In genomic region chr19:43084196-43084832, GRCh38 we compare ENCODE assay signal across 13 cellular contexts. TPM values are rescaled to one million over a fixed set of nuclear protein-coding genes. Genes with fewer than 3 reads are reported as not detected.
DNase-seq lines count a peak whose midpoint lies in the region; ATAC-seq, FAIRE-seq and TF ChIP-seq lines count a peak whose summit lies in the region.
"Not testable (repeated sequence)": the region's sequence is repeated elsewhere in the genome, so short reads cannot be mapped to it uniquely, and the experiment has no call there.
"Had no signal": no experiment of that assay in that cellular context is flagged by ENCODE, and none has a peak within 500 bp of the region (broad histone marks: within the 10 kb centered on the region; RNA-seq: fewer than 3 reads in every experiment).

No MANE protein-coding gene starts in this region.

- not testable (repeated sequence) for H3K9me3 ChIP-seq in A673 (ENCODE audit: low read depth, low read length, poor library complexity, severe bottlenecking); Karpas-422 (ENCODE audit: low read length); RWPE2 (ENCODE audit: severe bottlenecking); heart left ventricle
- H3K9me3 ChIP-seq in trophoblast cell (ENCODE audit: insufficient read depth, low read depth, low read length): peaks cover 32% of the 10 kb centered on the region

- H3K9me2 ChIP-seq in Karpas-422 (replicated peaks; ENCODE audit: insufficient read depth, low read length): not testable (repeated sequence)

- DNase-seq in A673 (ENCODE audit: low spot score) (peak; percentile 12), Karpas-422 (peak; percentile 56), bronchial epithelial cell (ENCODE audit: low read depth) (peak; percentile 12), trophoblast cell (peak; percentile 15 to 67)
- DNase-seq in RWPE2 (ENCODE audit: low spot score); heart left ventricle: not testable (repeated sequence)
- DNase-seq in activated CD8-positive, alpha-beta memory T cell treated with anti-CD3 and anti-CD28 coated beads for 24 hours: peak; percentile 60

- H3K36me3 ChIP-seq in A673 (ENCODE audit: insufficient read depth, low read length, poor library complexity, severe bottlenecking); Karpas-422 (ENCODE audit: insufficient read depth, low read length); RWPE2 (ENCODE audit: low read depth); bronchial epithelial cell (ENCODE audit: control insufficient read depth, insufficient read depth, low read length); heart left ventricle; trophoblast cell (ENCODE audit: control insufficient read depth in 1 of 2, insufficient read depth in 2 of 2, low read length in 2 of 2): not testable (repeated sequence)

- CTCF ChIA-PET in A673 (lab: Charles Lee): not testable (repeated sequence)

- H3K14ac ChIP-seq in trophoblast cell (ENCODE audit: low read length): not testable (repeated sequence)

- not testable (repeated sequence) for H2BK120ac ChIP-seq in trophoblast cell (ENCODE audit: insufficient read depth, low read length, poor library complexity)

- not testable (repeated sequence) for H3K27me3 ChIP-seq in A673 (replicated peaks; ENCODE audit: insufficient read depth, low read depth, low read length, poor library complexity); Karpas-422 (ENCODE audit: low read length); RWPE2 (ENCODE audit: insufficient read depth, poor library complexity, severe bottlenecking); bronchial epithelial cell (ENCODE audit: control insufficient read depth, insufficient read depth, low read length); heart left ventricle; trophoblast cell (ENCODE audit: insufficient read depth, low read length)

- ATAC-seq in RWPE2 (ENCODE audit: low read depth); heart left ventricle: not testable (repeated sequence)

- POLR2A ChIA-PET in A673 (lab: Charles Lee; ENCODE audit: low non-redundant PET): not testable (repeated sequence)

- BruUV-seq in A673 (replicated peaks; lab: Mats Ljungman, UMichigan): not testable (repeated sequence)

- not testable (repeated sequence) for H4K12ac ChIP-seq in trophoblast cell (ENCODE audit: low read depth, low read length)

- intact Hi-C loops in A673 (cut with micrococcal nuclease; ENCODE audit: unreplicated experiment): not testable (repeated sequence)
- intact Hi-C loops in heart left ventricle (cut with DNase I): loop anchor here in 1 of 10 donors (10.0 kb wide), 1 partner anchor 160 kb away; no protein-coding TSS in a partner anchor

- H3K23ac ChIP-seq in trophoblast cell (ENCODE audit: low read length): not testable (repeated sequence)

- not testable (repeated sequence) for H3K9ac ChIP-seq in Karpas-422 (ENCODE audit: low read length); trophoblast cell (ENCODE audit: low read length)

- not testable (repeated sequence) for H4K91ac ChIP-seq in trophoblast cell (ENCODE audit: low read depth, low read length)

- H3K27ac ChIP-seq in A673 (ENCODE audit: low read depth, low read length, poor library complexity, severe bottlenecking); Karpas-422 (ENCODE audit: low read length); RWPE2 (ENCODE audit: poor library complexity, severe bottlenecking); heart left ventricle; trophoblast cell (ENCODE audit: low read depth, low read length): not testable (repeated sequence)

- not testable (repeated sequence) for H3K79me2 ChIP-seq in Karpas-422 (ENCODE audit: low read length); trophoblast cell (ENCODE audit: control insufficient read depth, insufficient read depth, low read length, poor library complexity)

- not testable (repeated sequence) for H4K8ac ChIP-seq in trophoblast cell (ENCODE audit: low read depth, low read length)

- not testable (repeated sequence) for H2BK5ac ChIP-seq in trophoblast cell (ENCODE audit: low read depth, low read length, poor library complexity)

- H4K20me1 ChIP-seq in Karpas-422 (ENCODE audit: insufficient read depth, low read depth, low read length): not testable (repeated sequence)

- peak; percentile 70 for FAIRE-seq in G401.6 (lab: Jason Lieb, UNC)
- FAIRE-seq in bronchial epithelial cell (lab: Jason Lieb, UNC): not testable (repeated sequence)

- not testable (repeated sequence) for H3K4me1 ChIP-seq in A673 (ENCODE audit: insufficient read depth, low read length, poor library complexity, severe bottlenecking); Karpas-422 (ENCODE audit: low read length); RWPE2 (ENCODE audit: insufficient read depth, poor library complexity, severe bottlenecking); heart left ventricle; trophoblast cell (ENCODE audit: control insufficient read depth in 1 of 2, insufficient read depth in 2 of 2, low read length in 2 of 2)

- H3K79me1 ChIP-seq in trophoblast cell (ENCODE audit: low read length): not testable (repeated sequence)

- 47 to 55% (median 49%) methylated on average over 12 of the region's 12 CpGs for WGBS in heart left ventricle, 4 donors
- WGBS in trophoblast cell (ENCODE audit: extremely low coverage, insufficient coverage, insufficient read length): no CpG with 5 or more reads among the region's 12 CpGs

- not testable (repeated sequence) for H2AK5ac ChIP-seq in trophoblast cell (ENCODE audit: low read length)

- not testable (repeated sequence) for TF ChIP-seq POLR2A in heart left ventricle (IDR thresholded peaks at IDR 0.05)

- not testable (repeated sequence) for H2AFZ ChIP-seq in Karpas-422 (ENCODE audit: low read length); trophoblast cell (ENCODE audit: insufficient read depth, low read length, poor library complexity)

- not testable (repeated sequence) for H2BK12ac ChIP-seq in trophoblast cell (ENCODE audit: low read length)

- not testable (repeated sequence) for H3K18ac ChIP-seq in trophoblast cell (ENCODE audit: low read length)

- TF ChIP-seq CTCF in A673 (conservative IDR thresholded peaks at IDR 0.05; ENCODE audit: low read depth, low read length) (peak; percentile 52), RWPE2 (IDR thresholded peaks at IDR 0.05; ENCODE audit: poor library complexity, severe bottlenecking) (peak; percentile 58), bronchial epithelial cell (IDR thresholded peaks at IDR 0.05; ENCODE audit: insufficient read depth, low read length, severe bottlenecking) (peak; percentile 64), heart left ventricle (IDR thresholded peaks at IDR 0.05) (peak; percentile 32 to 63 (median 48))

- H3K4me2 ChIP-seq in Karpas-422 (ENCODE audit: low read depth, low read length, poor library complexity, severe bottlenecking); trophoblast cell (ENCODE audit: low read length): not testable (repeated sequence)

- not testable (repeated sequence) for H3K4ac ChIP-seq in trophoblast cell (ENCODE audit: low read depth, low read length)

- not testable (repeated sequence) for H3K4me3 ChIP-seq in A673 (ENCODE audit: low read depth, low read length, poor library complexity, severe bottlenecking); Karpas-422 (ENCODE audit: low read length); RWPE2 (ENCODE audit: severe bottlenecking); bronchial epithelial cell (ENCODE audit: low read depth, low read length); heart left ventricle; trophoblast cell (ENCODE audit: low read depth, low read length)

RNA-seq across cellular contexts. Expression of gene PSG2, which starts 1.8 kb away (rescaled TPM):
- total RNA-seq in A673 (2021) (not detected in 2 replicates), bronchial epithelial cell (not detected in 2 replicates), heart left ventricle (not detected)
- not detected in 2 replicates for total RNA-seq in Karpas-422 (2014; rRNA removed; shearing (Covaris generic); ENCODE audit: low replicate concordance)
- polyA plus RNA-seq in heart left ventricle: not detected
- polyA plus RNA-seq in trophoblast cell (2013): not detected in 2 replicates
- total RNA-seq: activated B cell treated with CpG ODN at 0.5 μM for 24 hours, gastrocnemius medialis, skeletal muscle tissue, uterus had no signal
- polyA plus RNA-seq: neural cell had no signal

RNA-seq across cellular contexts. Expression of gene PSG11, which starts 58.0 kb away (rescaled TPM):
- not detected in 2 replicates for total RNA-seq in A673 (2021)
- total RNA-seq in Karpas-422 (2014; rRNA removed; shearing (Covaris generic); ENCODE audit: low replicate concordance): not detected in 2 replicates
- not detected in 2 replicates for total RNA-seq in bronchial epithelial cell
- total RNA-seq in heart left ventricle: not detected
- not detected for polyA plus RNA-seq in heart left ventricle
- polyA plus RNA-seq in trophoblast cell (2013): not detected in 2 replicates
- total RNA-seq: activated B cell treated with CpG ODN at 0.5 μM for 24 hours, gastrocnemius medialis, uterus had no signal
- polyA plus RNA-seq: neural cell had no signal
